14 cellular contexts compared by ENCODE assay signal in genomic region chr10:93954299-93954698, GRCh38. TPM values are rescaled to one million over a fixed set of nuclear protein-coding genes. Genes with fewer than 3 reads are reported as not detected.
"Had no signal": no experiment of that assay in that cellular context is flagged by ENCODE, and none has a peak within 500 bp of the region (broad histone marks: within the 10 kb centered on the region; RNA-seq: fewer than 3 reads in every experiment).

No MANE protein-coding gene starts in this region.

- DNase-seq: activated CD4-positive, alpha-beta T cell treated with anti-CD3 and anti-CD28 coated beads, Interleukin-2, amount 10 ng/mL, durations not matched to agents 24 days and 14 days; activated CD8-positive, alpha-beta T cell treated with anti-CD3 and anti-CD28 coated beads, Interleukin-2, amount 10 ng/mL, durations not matched to agents 7 days and 5 days; activated naive CD4-positive, alpha-beta T cell treated with anti-CD3 and anti-CD28 coated beads for 36 hours; activated T-cell treated with anti-CD3 and anti-CD28 coated beads, Interleukin-2, amount 50 U/mL, for 24 hours; mucosa of descending colon; naive B cell; stimulated activated naive CD8-positive, alpha-beta T cell treated with anti-CD3 and anti-CD28 coated beads, Interleukin-15, Interleukin-2, amounts not matched to agents 100 U/mL and 50 U/mL, for 24 hours; transverse colon had no signal

- H3K4me3 ChIP-seq: coronary artery, mucosa of descending colon, prostate gland, right atrium auricular region, skin epidermis, transverse colon had no signal

- FAIRE-seq: islet of Langerhans had no signal

- H3K27ac ChIP-seq: coronary artery, prostate gland, skin epidermis, transverse colon had no signal

- H3K27me3 ChIP-seq: right atrium auricular region, transverse colon had no signal

- ATAC-seq: activated CD8-positive, alpha-beta T cell treated with anti-CD3 and anti-CD28 coated beads, Interleukin-2, amount 10 ng/mL, durations not matched to agents 7 days and 5 days; left lobe of liver; mucosa of descending colon; stimulated activated naive CD8-positive, alpha-beta T cell treated with anti-CD3 and anti-CD28 coated beads, Interleukin-15, Interleukin-2, amounts not matched to agents 100 U/mL and 50 U/mL, for 24 hours had no signal

- H3K9me3 ChIP-seq: mucosa of descending colon, prostate gland, right atrium auricular region, transverse colon had no signal

- H3K4me1 ChIP-seq: prostate gland, transverse colon had no signal

- H3K36me3 ChIP-seq: prostate gland, right atrium auricular region, transverse colon had no signal

RNA-seq across cellular contexts. Expression of gene PLCE1, which starts 39.4 kb away (rescaled TPM):
- total RNA-seq: activated CD4-positive, alpha-beta T cell treated with anti-CD3 and anti-CD28 coated beads, Interleukin-2, amount 10 ng/mL, durations not matched to agents 24 days and 14 days; activated CD8-positive, alpha-beta T cell treated with anti-CD3 and anti-CD28 coated beads, Interleukin-2, amount 10 ng/mL, durations not matched to agents 7 days and 5 days had no signal
